Comparison of ENCODE assay signal across 28 cellular contexts in genomic region chr7:1331576-1332467, GRCh38.
DNase-seq lines count a peak whose midpoint lies in the region; ATAC-seq, FAIRE-seq and TF ChIP-seq lines count a peak whose summit lies in the region.
"Had no signal": no experiment of that assay in that cellular context is flagged by ENCODE, and none has a peak within 500 bp of the region (broad histone marks: within the 10 kb centered on the region; RNA-seq: fewer than 3 reads in every experiment).

No MANE protein-coding gene starts in this region.

- no peak overlapping the region for H4K91ac ChIP-seq in trophoblast cell (ENCODE audit: low read depth, low read length)

- WGBS in A549 (ENCODE audit: missing lambda C conversion rate), result 23% methylated on average over 15 of the region's 21 CpGs
- 46 to 56% (median 54%) methylated on average over 20 to 21 of the region's 21 CpGs for WGBS in stomach, 5 donors
- no CpG with 5 or more reads among the region's 21 CpGs for WGBS in trophoblast cell (ENCODE audit: extremely low coverage, insufficient coverage, insufficient read length)

- H3K4me3 Mint-ChIP-seq in glutamatergic neuron (ENCODE audit: unreplicated experiment), result no peak overlapping the region
- H3K4me3 Mint-ChIP-seq: activated naive CD8-positive, alpha-beta T cell treated with anti-CD3 and anti-CD28 coated beads, Interleukin-2, amount 10 ng/mL, durations not matched to agents 7 days and 5 days; activated T-cell treated with anti-CD3 and anti-CD28 coated beads, Interleukin-2, amount 50 U/mL, for 24 hours; GM23338 had no signal

- no peak overlapping the region for H3K14ac ChIP-seq in trophoblast cell (ENCODE audit: low read length)

- no peak overlapping the region for H4K12ac ChIP-seq in trophoblast cell (ENCODE audit: low read depth, low read length)

- no peaks in the 10 kb centered on the region for H3K36me3 ChIP-seq in stomach
- no peaks in the 10 kb centered on the region for H3K36me3 ChIP-seq in trophoblast cell (ENCODE audit: control insufficient read depth in 1 of 2, insufficient read depth in 2 of 2, low read length in 2 of 2)
- H3K36me3 ChIP-seq: ascending aorta, left ventricle myocardium inferior, right lobe of liver, transverse colon had no signal

- H3K27ac ChIP-seq in A549 (no peak overlapping the region), stomach (no peak overlapping the region), trophoblast cell (ENCODE audit: low read depth, low read length) (no peak overlapping the region)
- H3K27ac ChIP-seq: ascending aorta, coronary artery, left ventricle myocardium inferior, right lobe of liver, transverse colon had no signal

- no peak for FAIRE-seq in A549 (lab: Jason Lieb, UNC)
- FAIRE-seq: D721Med, islet of Langerhans had no signal

- ATAC-seq in A549, result peak; percentile 23 to 42; a peak in 3 of 6 replicates
- ATAC-seq in omental fat pad (ENCODE audit: low FRiP score), result no peak
- ATAC-seq: GM23338 had no signal

- peaks cover 0 to 72% (median 26%) of the 10 kb centered on the region in 3 donors for H3K27me3 ChIP-seq in stomach
- no peaks in the 10 kb centered on the region for H3K27me3 ChIP-seq in trophoblast cell (ENCODE audit: insufficient read depth, low read length)
- H3K27me3 ChIP-seq: ascending aorta, right lobe of liver had no signal

- peaks cover 4% of the 10 kb centered on the region for H3K27me3 Mint-ChIP-seq in glutamatergic neuron (ENCODE audit: unreplicated experiment)

- peaks cover 6% of the 10 kb centered on the region for H3K9me3 Mint-ChIP-seq in glutamatergic neuron (ENCODE audit: unreplicated experiment)
- H3K9me3 Mint-ChIP-seq: activated naive CD8-positive, alpha-beta T cell treated with anti-CD3 and anti-CD28 coated beads, Interleukin-2, amount 10 ng/mL, durations not matched to agents 7 days and 5 days had no signal

- peaks cover 10% of the 10 kb centered on the region for H3K4me1 Mint-ChIP-seq in glutamatergic neuron (ENCODE audit: low read depth, unreplicated experiment)
- H3K4me1 Mint-ChIP-seq: activated naive CD8-positive, alpha-beta T cell treated with anti-CD3 and anti-CD28 coated beads, Interleukin-2, amount 10 ng/mL, durations not matched to agents 7 days and 5 days; GM23338 had no signal

- TF ChIP-seq POLR2A in A549 (IDR thresholded peaks at IDR 0.05; ENCODE audit: low read length) (no peak), stomach (IDR thresholded peaks at IDR 0.05) (no peak)

- TF ChIP-seq CTCF in A549 (IDR thresholded peaks at IDR 0.05) (no peak), glutamatergic neuron (IDR thresholded peaks at IDR 0.05; ENCODE audit: partially characterized antibody, unreplicated experiment) (no peak), omental fat pad (IDR thresholded peaks at IDR 0.05) (no peak), stomach (IDR thresholded peaks at IDR 0.05) (no peak)

- no peak overlapping the region for H3K18ac ChIP-seq in trophoblast cell (ENCODE audit: low read length)

- no peak overlapping the region for H2AK5ac ChIP-seq in trophoblast cell (ENCODE audit: low read length)

- no peak overlapping the region for H2BK5ac ChIP-seq in trophoblast cell (ENCODE audit: low read depth, low read length, poor library complexity)

- H3K4me1 ChIP-seq in A549 (no peaks in the 10 kb centered on the region), stomach (no peaks in the 10 kb centered on the region), trophoblast cell (ENCODE audit: control insufficient read depth in 1 of 2, insufficient read depth in 2 of 2, low read length in 2 of 2) (no peaks in the 10 kb centered on the region)
- H3K4me1 ChIP-seq: ascending aorta, left ventricle myocardium inferior, right lobe of liver, transverse colon had no signal

- H3K23ac ChIP-seq in trophoblast cell (ENCODE audit: low read length), result no peak overlapping the region

- CTCF ChIA-PET in A549 (lab: Yijun Ruan, JAX), result interaction anchor here (0.6 to 1.4 kb wide), 2 partner anchors 105 to 190 kb away, joined by 3 read pairs; no protein-coding TSS in a partner anchor

- no peak overlapping the region for H2BK12ac ChIP-seq in trophoblast cell (ENCODE audit: low read length)

- H3K4ac ChIP-seq in trophoblast cell (ENCODE audit: low read depth, low read length), result no peak overlapping the region

- H4K8ac ChIP-seq in trophoblast cell (ENCODE audit: low read depth, low read length), result no peak overlapping the region

- H3K79me2 ChIP-seq in trophoblast cell (ENCODE audit: control insufficient read depth, insufficient read depth, low read length, poor library complexity), result no peaks in the 10 kb centered on the region

- H3K9ac ChIP-seq in trophoblast cell (ENCODE audit: low read length), result no peak overlapping the region

- H3K4me2 ChIP-seq in A549, result no peak overlapping the region
- H3K4me2 ChIP-seq in trophoblast cell (ENCODE audit: low read length), result no peak overlapping the region
- H3K4me2 ChIP-seq: GM23338 had no signal

- peak overlapping the region; percentile 43 for H3K27ac Mint-ChIP-seq in glutamatergic neuron (ENCODE audit: unreplicated experiment)
- H3K27ac Mint-ChIP-seq: activated naive CD8-positive, alpha-beta T cell treated with anti-CD3 and anti-CD28 coated beads, Interleukin-2, amount 10 ng/mL, durations not matched to agents 7 days and 5 days; activated T-cell treated with anti-CD3 and anti-CD28 coated beads, Interleukin-2, amount 50 U/mL, for 24 hours; GM23338 had no signal

- no peak for TF ChIP-seq RAD21 in A549 (conservative IDR thresholded peaks at IDR 0.05 in 1 of 2, IDR thresholded peaks at IDR 0.05 in 1 of 2)

- peaks cover 12% of the 10 kb centered on the region for H3K9me3 ChIP-seq in A549
- H3K9me3 ChIP-seq in stomach, result peaks cover 6 to 20% (median 14%) of the 10 kb centered on the region in 4 donors
- H3K9me3 ChIP-seq in trophoblast cell (ENCODE audit: insufficient read depth, low read depth, low read length), result no peaks in the 10 kb centered on the region
- H3K9me3 ChIP-seq: right lobe of liver had no signal

- H3K4me3 ChIP-seq in A549, result no peak overlapping the region
- no peak overlapping the region for H3K4me3 ChIP-seq in stomach
- no peak overlapping the region for H3K4me3 ChIP-seq in trophoblast cell (ENCODE audit: low read depth, low read length)
- H3K4me3 ChIP-seq: ascending aorta, coronary artery, GM23338, left ventricle myocardium inferior, right lobe of liver, transverse colon had no signal

- H2AFZ ChIP-seq in trophoblast cell (ENCODE audit: insufficient read depth, low read length, poor library complexity), result no peak overlapping the region
- H2AFZ ChIP-seq: GM23338 had no signal

- DNase-seq in A549 (ENCODE audit: low read depth in 1 of 2, low spot score in 1 of 2), result no peak
- DNase-seq in COR-L47 (lab: John Stamatoyannopoulos, UW), result peak; percentile 18
- peak; percentile 89 to 92 for DNase-seq in NCI-H524 (lab: John Stamatoyannopoulos, UW)
- peak; percentile 64 for DNase-seq in glutamatergic neuron
- DNase-seq in omental fat pad (ENCODE audit: low spot score), result no peak
- no peak for DNase-seq in AG08395 (ENCODE audit: low spot score)
- no peak for DNase-seq in stomach
- no peak for DNase-seq in trophoblast cell
- DNase-seq: activated CD4-positive, alpha-beta T cell treated with anti-CD3 and anti-CD28 coated beads, Interleukin-2, amount 50 U/mL, for 1 hour; activated CD4-positive, CD25-positive, alpha-beta regulatory T cell; activated gamma-delta T cell; activated naive CD8-positive, alpha-beta T cell treated with anti-CD3 and anti-CD28 coated beads, Interleukin-2, amount 10 ng/mL, durations not matched to agents 7 days and 5 days; activated T-cell treated with anti-CD3 and anti-CD28 coated beads, Interleukin-2, amount 50 U/mL, for 24 hours; effector CD8-positive, alpha-beta T cell; IMR-90; MV-4-11; NCI-H2029; NCI-H226; NCI-H82; stimulated activated CD4-positive, alpha-beta T cell treated with anti-CD3 and anti-CD28 coated beads, Interleukin-4, amount 100 ng/mL, for 4 hours; transverse colon had no signal

- no peak overlapping the region for H2BK120ac ChIP-seq in trophoblast cell (ENCODE audit: insufficient read depth, low read length, poor library complexity)

- POLR2A ChIA-PET in A549 (lab: Yijun Ruan, JAX), result no interaction called here

- H3K36me3 Mint-ChIP-seq in glutamatergic neuron (ENCODE audit: unreplicated experiment), result peaks cover 8% of the 10 kb centered on the region
- H3K36me3 Mint-ChIP-seq: activated naive CD8-positive, alpha-beta T cell treated with anti-CD3 and anti-CD28 coated beads, Interleukin-2, amount 10 ng/mL, durations not matched to agents 7 days and 5 days had no signal

- no peaks in the 10 kb centered on the region for H3K79me1 ChIP-seq in trophoblast cell (ENCODE audit: low read length)

- no peak for TF ChIP-seq EP300 in A549 (IDR thresholded peaks at IDR 0.05)
- no peak for TF ChIP-seq EP300 in stomach (IDR thresholded peaks at IDR 0.05)

- intact Hi-C loops in stomach (cut with DNase I; ENCODE audit: low total_unique reads), result no loop called here

TF ChIP-seq in A549, 52 proteins besides CTCF, POLR2A, EP300 and RAD21 (continues in another document):
- no peak for TF ChIP-seq ESRRA (IDR thresholded peaks at IDR 0.05; ENCODE audit: borderline replicate concordance, low read length)
- TF ChIP-seq, protein P1, sequence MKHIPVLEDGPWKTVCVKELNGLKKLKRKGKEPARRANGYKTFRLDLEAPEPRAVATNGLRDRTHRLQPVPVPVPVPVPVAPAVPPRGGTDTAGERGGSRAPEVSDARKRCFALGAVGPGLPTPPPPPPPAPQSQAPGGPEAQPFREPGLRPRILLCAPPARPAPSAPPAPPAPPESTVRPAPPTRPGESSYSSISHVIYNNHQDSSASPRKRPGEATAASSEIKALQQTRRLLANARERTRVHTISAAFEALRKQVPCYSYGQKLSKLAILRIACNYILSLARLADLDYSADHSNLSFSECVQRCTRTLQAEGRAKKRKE (CRISPR knock-in tag; IDR thresholded peaks at IDR 0.05; ENCODE audit: low read depth), result no peak
- no peak for TF ChIP-seq HOXB5 (CRISPR knock-in tag; IDR thresholded peaks at IDR 0.05)
- TF ChIP-seq CHD2 (IDR thresholded peaks at IDR 0.05; ENCODE audit: low read length, partially characterized antibody), result no peak
- no peak for TF ChIP-seq PHF8 (IDR thresholded peaks at IDR 0.05; ENCODE audit: borderline replicate concordance, low read depth)
- TF ChIP-seq MAX (IDR thresholded peaks at IDR 0.05), result no peak
- TF ChIP-seq CBX8 (IDR thresholded peaks at IDR 0.05), result no peak
- TF ChIP-seq MAFK (IDR thresholded peaks at IDR 0.05; ENCODE audit: partially characterized antibody), result no peak
- no peak for TF ChIP-seq ZC3H11A (IDR thresholded peaks at IDR 0.05)

Comparison
In these comparisons a context has a peak if more than half of its experiments do, and no peak if none do; other contexts are left out.
1. DNase-seq: peak in COR-L47 (single experiment), NCI-H524 (2 of 2) and glutamatergic neuron (single experiment); none in A549 (0 of 2), omental fat pad (single experiment), AG08395 (single experiment), stomach (single experiment) and trophoblast cell (0 of 2).